ENCODE assay signal across 11 cellular contexts in genomic region chr5:150139334-150139733, GRCh38. TPM values are rescaled to one million over a fixed set of nuclear protein-coding genes. Genes with fewer than 3 reads are reported as not detected.
A peak's percentile ranks its signal among the peaks of the same experiment; 100 is the strongest.
DNase-seq lines count a peak whose midpoint lies in the region; ATAC-seq and TF ChIP-seq lines count a peak whose summit lies in the region.
"Had no signal": no experiment of that assay in that cellular context is flagged by ENCODE, and none has a peak within 500 bp of the region (broad histone marks: within the 10 kb centered on the region; RNA-seq: fewer than 3 reads in every experiment).

No MANE protein-coding gene starts in this region.

- H2AFZ ChIP-seq in ACC112 (ENCODE audit: low read length, unreplicated experiment), result no peak overlapping the region

- TF ChIP-seq CTCF in fibroblast of mammary gland (conservative IDR thresholded peaks at IDR 0.05; ENCODE audit: control insufficient read depth, insufficient read depth, low read depth, low read length) (no peak), osteocyte (IDR thresholded peaks at IDR 0.05) (no peak)

- H3K9me3 Mint-ChIP-seq in osteocyte (ENCODE audit: unreplicated experiment), result no peaks in the 10 kb centered on the region

- peaks cover 28% of the 10 kb centered on the region for H3K79me2 ChIP-seq in ACC112 (ENCODE audit: control insufficient read depth, insufficient read depth, low read length, unreplicated experiment)

- peak overlapping the region; percentile 68 for H3K27ac ChIP-seq in ACC112 (ENCODE audit: low read depth, low read length)

- H3K27me3 ChIP-seq in ACC112 (ENCODE audit: insufficient read depth, low read length), result no peaks in the 10 kb centered on the region

- peak overlapping the region; percentile 90 for H3K27ac Mint-ChIP-seq in osteocyte (ENCODE audit: unreplicated experiment)

- H3K36me3 Mint-ChIP-seq in osteocyte (ENCODE audit: unreplicated experiment), result peaks cover 26% of the 10 kb centered on the region

- DNase-seq in RPMI7951 (ENCODE audit: low read depth) (peak; percentile 47), fibroblast of mammary gland (ENCODE audit: low read depth) (peak; percentile 65), osteocyte (ENCODE audit: extremely low spot score, unreplicated experiment) (no peak), SIG-M5 treated with dmso at 0.1 percent for 504 hours (lab: John Stamatoyannopoulos, UW; ENCODE audit: unreplicated experiment) (no peak)
- DNase-seq in activated naive CD4-positive, alpha-beta T cell treated with Interleukin-2 at 50 U/mL for 16 hours, result no peak
- DNase-seq: activated T-cell treated with anti-CD3 and anti-CD28 coated beads for 4 hours, NCI-H2171 had no signal

- no peak for ATAC-seq in HG03097 (IDR thresholded peaks at IDR 0.05; ENCODE audit: low FRiP score, unreplicated experiment)
- ATAC-seq in GM19351 (IDR thresholded peaks at IDR 0.05; ENCODE audit: unreplicated experiment), result no peak

- peak overlapping the region; percentile 60 for H3K4me3 Mint-ChIP-seq in osteocyte (ENCODE audit: unreplicated experiment)

- H3K36me3 ChIP-seq in ACC112 (ENCODE audit: insufficient read depth, low read length), result no peaks in the 10 kb centered on the region

- H3K4me3 ChIP-seq in ACC112 (ENCODE audit: low read depth, low read length) (peak overlapping the region; percentile 31; the same call in 1 of the 2 replicates), fibroblast of mammary gland (ENCODE audit: control insufficient read depth, low read depth, low read length) (no peak overlapping the region)

- H3K27me3 Mint-ChIP-seq in osteocyte (ENCODE audit: unreplicated experiment), result no peaks in the 10 kb centered on the region

- peaks cover 99% of the 10 kb centered on the region for H3K4me1 Mint-ChIP-seq in osteocyte (ENCODE audit: unreplicated experiment)

- peaks cover 74% of the 10 kb centered on the region for H3K4me1 ChIP-seq in ACC112 (ENCODE audit: control insufficient read depth, insufficient read depth, low read length, unreplicated experiment)

RNA-seq across cellular contexts. Expression of gene PDGFRB, which starts 16.3 kb away (rescaled TPM):
- 58.6 and 67.6 TPM in 2 replicates for total RNA-seq in RPMI7951 (2014; rRNA removed; shearing (Covaris generic))
- total RNA-seq in osteocyte, result 1,093 and 1,131 TPM in 2 replicates

RNA-seq across cellular contexts. Expression of gene CDX1, which starts 27.2 kb away (rescaled TPM):
- 0.24 and 0.98 TPM in 2 replicates for total RNA-seq in RPMI7951 (2014; rRNA removed; shearing (Covaris generic))
- 0.71 and 1.0 TPM in 2 replicates for total RNA-seq in osteocyte
- total RNA-seq: mononuclear cell had no signal

RNA-seq across cellular contexts. Expression of gene SLC6A7, which starts 50.5 kb away (rescaled TPM):
- total RNA-seq in RPMI7951 (2014; rRNA removed; shearing (Covaris generic)), result not detected in 2 replicates
- not detected in 2 replicates for total RNA-seq in osteocyte

RNA-seq across cellular contexts. Expression of gene CSF1R, which starts 53.0 kb away (rescaled TPM):
- total RNA-seq in RPMI7951 (2014; rRNA removed; shearing (Covaris generic)), result 2.5 and 4.3 TPM in 2 replicates
- total RNA-seq in osteocyte, result 1.1 and 1.2 TPM in 2 replicates

Comparison
In these comparisons a context has a peak if more than half of its experiments do, and no peak if none do; other contexts are left out.
1. DNase-seq: peak in RPMI7951 (single experiment) and fibroblast of mammary gland (single experiment); none in osteocyte (single experiment), SIG-M5 treated with dmso at 0.1 percent for 504 hours (single experiment) and activated naive CD4-positive, alpha-beta T cell treated with Interleukin-2 at 50 U/mL for 16 hours (single experiment).
2. RNA of gene PDGFRB, which starts 16.3 kb away (total RNA-seq): 1,093 to 1,131 TPM in osteocyte; 58.6 to 67.6 TPM in RPMI7951; every median in the first group is over 10 times any median in the second.